ENCODE assay signal across 1 cellular context in the genomic region with DNA sequence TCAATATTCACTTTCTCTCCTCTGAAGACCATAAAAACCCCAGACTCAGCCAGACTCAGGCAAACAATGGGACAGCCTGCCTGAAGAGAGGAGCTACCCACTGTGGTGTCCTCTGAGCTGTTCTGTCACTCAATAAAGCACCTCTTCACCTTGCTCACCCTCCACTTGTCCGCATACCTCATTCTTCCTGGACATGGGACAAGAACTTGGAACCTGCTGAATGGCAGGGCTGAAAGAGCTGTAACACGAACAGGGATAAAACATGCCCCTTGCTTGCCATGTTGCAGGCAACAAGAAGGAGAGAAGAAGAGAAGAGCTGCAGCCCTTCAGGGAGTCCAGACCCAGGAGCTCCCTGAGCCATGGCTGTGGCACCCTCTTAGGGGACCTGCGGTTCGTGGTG.
TF ChIP-seq lines count a peak whose summit lies in the region.

No MANE protein-coding gene starts in this region.

TF ChIP-seq in H1, 55 proteins besides CTCF, POLR2A, EP300 and RAD21:
- TF ChIP-seq GABPA (IDR thresholded peaks at IDR 0.05; ENCODE audit: borderline replicate concordance, insufficient read depth, low read length) (no peak), CHD1 (IDR thresholded peaks at IDR 0.05; ENCODE audit: low read depth, low read length) (no peak), RFX5 (IDR thresholded peaks at IDR 0.05; ENCODE audit: borderline replicate concordance, low read depth, low read length) (no peak), RBBP5 (IDR thresholded peaks at IDR 0.05; ENCODE audit: borderline replicate concordance, low read depth, low read length) (no peak), CEBPB (IDR thresholded peaks at IDR 0.05; ENCODE audit: low read depth, low read length) (no peak), ATF2 (IDR thresholded peaks at IDR 0.05; ENCODE audit: low read length) (no peak), YY1 (IDR thresholded peaks at IDR 0.05; ENCODE audit: low read depth, low read length) (no peak), TAF7 (optimal IDR thresholded peaks at IDR 0.05; ENCODE audit: borderline replicate concordance, low read depth, low read length) (no peak), USF2 (IDR thresholded peaks at IDR 0.05; ENCODE audit: low read length) (no peak), POLR2AphosphoS5 (IDR thresholded peaks at IDR 0.05; ENCODE audit: low read depth, low read length) (no peak), MAX (IDR thresholded peaks at IDR 0.05) (no peak)
